ENCODE assay signal across 1 cellular context in the genomic region with DNA sequence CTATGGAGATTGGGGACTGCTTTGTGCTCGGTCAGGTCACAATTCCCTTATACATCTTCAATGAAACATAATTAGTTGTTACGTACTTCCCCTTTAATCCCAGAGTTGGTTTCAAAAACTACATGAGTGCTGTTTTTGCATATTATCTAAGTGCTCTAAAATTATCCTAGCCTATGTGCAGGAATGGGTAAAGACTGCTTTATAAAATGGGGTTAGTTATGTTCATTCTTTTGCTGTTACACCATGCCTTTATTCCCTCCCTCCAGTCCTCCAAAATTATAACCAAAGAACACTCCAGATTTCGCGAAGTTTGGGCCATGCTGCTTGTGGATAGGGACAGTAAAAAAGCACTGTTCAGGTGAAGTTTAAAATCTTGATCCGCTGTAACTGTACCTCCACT.
TF ChIP-seq lines count a peak whose summit lies in the region.

No MANE protein-coding gene starts in this region.

TF ChIP-seq in GM23338, 12 proteins besides CTCF, POLR2A, EP300 and RAD21 (continued from another document):
- TF ChIP-seq CREB1 (CRISPR knock-in tag; IDR thresholded peaks at IDR 0.05; ENCODE audit: low read depth) (no peak), ZNF114 (CRISPR knock-in tag; IDR thresholded peaks at IDR 0.05) (no peak)
